17 cellular contexts compared by ENCODE assay signal in genomic region chr1:224399887-224400286, GRCh38. TPM values are rescaled to one million over a fixed set of nuclear protein-coding genes. Genes with fewer than 3 reads are reported as not detected.
DNase-seq lines count a peak whose midpoint lies in the region; ATAC-seq, FAIRE-seq and TF ChIP-seq lines count a peak whose summit lies in the region.
"Had no signal": no experiment of that assay in that cellular context is flagged by ENCODE, and none has a peak within 500 bp of the region (broad histone marks: within the 10 kb centered on the region; RNA-seq: fewer than 3 reads in every experiment).

No MANE protein-coding gene starts in this region.

- no peaks in the 10 kb centered on the region for H3K9me3 ChIP-seq in HEK293 (ENCODE audit: control insufficient read depth, insufficient read depth, low read depth, low read length)
- no peaks in the 10 kb centered on the region for H3K9me3 ChIP-seq in PC-3 (ENCODE audit: low read length)
- H3K9me3 ChIP-seq in stomach, result no peaks in the 10 kb centered on the region
- H3K9me3 ChIP-seq: A549, BE2C had no signal

- POLR2A ChIA-PET in HEK293 (lab: Yijun Ruan, JAX) (no interaction called here), HEK293T (lab: Yijun Ruan, JAX) (no interaction called here), PC-3 (lab: Charles Lee; ENCODE audit: unreplicated experiment) (no interaction called here)

- intact Hi-C loops in PC-3 (cut with micrococcal nuclease), result loop anchor here (10.0 kb wide), 1 partner anchor 55 kb away; no protein-coding TSS in a partner anchor
- intact Hi-C loops in stomach (cut with DNase I; ENCODE audit: low total_unique reads), result no loop called here

- H3K27me3 ChIP-seq in PC-3 (ENCODE audit: low read length) (no peaks in the 10 kb centered on the region), stomach (no peaks in the 10 kb centered on the region)
- H3K27me3 ChIP-seq: BE2C had no signal

- H3K79me2 ChIP-seq in PC-3 (ENCODE audit: low read length), result no peaks in the 10 kb centered on the region

- no peaks in the 10 kb centered on the region for H4K20me1 ChIP-seq in PC-3 (ENCODE audit: low read length)

- H3K4me1 ChIP-seq in HEK293 (ENCODE audit: control insufficient read depth, insufficient read depth, low read length) (no peaks in the 10 kb centered on the region; the same call in 1 of the 2 replicates), PC-3 (ENCODE audit: insufficient read depth, low read length) (no peaks in the 10 kb centered on the region), stomach (peaks cover 0 to 5% (median 0%) of the 10 kb centered on the region in 4 donors)
- H3K4me1 ChIP-seq: A549 had no signal

- no peak for TF ChIP-seq CTCF in HEK293 (tag by site-specific recombination; IDR thresholded peaks at IDR 0.05)
- no peak for TF ChIP-seq CTCF in PC-3 (conservative IDR thresholded peaks at IDR 0.05; ENCODE audit: low read depth, low read length)
- no peak for TF ChIP-seq CTCF in stomach (IDR thresholded peaks at IDR 0.05)

- H3F3A ChIP-seq in PC-3 (ENCODE audit: low read length, unreplicated experiment), result no peaks in the 10 kb centered on the region

- whole genome bisulfite sequencing in stomach, 5 donors, result 46 to 72% (median 68%) methylated on average over 1 of the region's 1 CpG

- H3K4me3 ChIP-seq in HEK293 (ENCODE audit: low read depth, low read length), result no peak overlapping the region
- H3K4me3 ChIP-seq in PC-3 (ENCODE audit: low read length), result no peak overlapping the region
- no peak overlapping the region for H3K4me3 ChIP-seq in stomach
- H3K4me3 ChIP-seq: A549, GM23338 had no signal

- CTCF ChIA-PET in HEK293 (lab: Yijun Ruan, JAX) (interaction anchor here (0.9 to 1.2 kb wide), 2 partner anchors 498 to 1588 kb away, joined by 3 to 5 read pairs; no protein-coding TSS in a partner anchor), HEK293T (lab: Yijun Ruan, JAX) (interaction anchor here (0.7 kb wide), 1 partner anchor 214 kb away, joined by 4 read pairs; no protein-coding TSS in a partner anchor), PC-3 (lab: Charles Lee) (interaction anchor here (1.0 kb wide), 1 partner anchor 57 kb away, joined by 3 read pairs; no protein-coding TSS in a partner anchor)

- FAIRE-seq in colon (lab: Jason Lieb, UNC), result peak; percentile 14
- FAIRE-seq in GM12891 (lab: Jason Lieb, UNC), result no peak
- FAIRE-seq: GM12892 had no signal

- ATAC-seq in PC-3 (peak; percentile 84), HG03097 (IDR thresholded peaks at IDR 0.05; ENCODE audit: low FRiP score, unreplicated experiment) (no peak)
- ATAC-seq: A549, GM23338 had no signal

- no TSS peak for BruUV-seq in PC-3 (replicated peaks; lab: Mats Ljungman, UMichigan)

- H3K27ac ChIP-seq in HEK293 (ENCODE audit: extremely low read depth, low read depth, low read length) (no peak overlapping the region), PC-3 (ENCODE audit: low read length) (no peak overlapping the region), stomach (no peak overlapping the region)
- H3K27ac ChIP-seq: A549 had no signal

- peaks cover 94 to 99% of the 10 kb centered on the region in 2 experiments for H3K36me3 ChIP-seq in HEK293 (ENCODE audit: control insufficient read depth in 2 of 2, insufficient read depth in 1 of 2, low read length in 2 of 2)
- H3K36me3 ChIP-seq in PC-3 (ENCODE audit: low read depth, low read length), result peaks cover 70% of the 10 kb centered on the region
- peaks cover 34 to 100% (median 99%) of the 10 kb centered on the region in 4 donors for H3K36me3 ChIP-seq in stomach

- no peaks in the 10 kb centered on the region for H3K9me2 ChIP-seq in PC-3 (replicated peaks; ENCODE audit: low read length)

- H3K4me2 ChIP-seq in PC-3 (ENCODE audit: low read length), result no peak overlapping the region
- H3K4me2 ChIP-seq: A549, GM23338 had no signal

- DNase-seq in HEK293T (ENCODE audit: extremely low spot score), result no peak
- no peak for DNase-seq in PC-3
- no peak for DNase-seq in stomach
- no peak for DNase-seq in NCI-H774 (lab: John Stamatoyannopoulos, UW)
- DNase-seq in GM12891 (ENCODE audit: insufficient read length, low spot score), result no peak
- DNase-seq: BE2C; CD4-positive, alpha-beta memory T cell; DMS153; DMS79 treated with DMSO at 0.1 percent for 48 hours; EL; H7 had no signal

- TF ChIP-seq EP300 in stomach (IDR thresholded peaks at IDR 0.05), result no peak

- H2AFZ ChIP-seq in PC-3 (ENCODE audit: low read length), result no peak overlapping the region
- H2AFZ ChIP-seq: GM23338 had no signal

- no peak overlapping the region for H3K9ac ChIP-seq in PC-3 (ENCODE audit: low read length)

- TF ChIP-seq POLR2A in stomach (IDR thresholded peaks at IDR 0.05), result no peak
- no peak for TF ChIP-seq POLR2A in GM12891 (IDR thresholded peaks at IDR 0.05; ENCODE audit: low read depth, low read length)

TF ChIP-seq in HEK293, 187 proteins besides CTCF, POLR2A, EP300 and RAD21 (continues in another document):
- TF ChIP-seq WT1 (tag by site-specific recombination; IDR thresholded peaks at IDR 0.05), result 0 out of 2 replicates have a peak, but pooled peaks have one; percentile 36
- TF ChIP-seq RBAK (tag by site-specific recombination; IDR thresholded peaks at IDR 0.05), result no peak
- 0 out of 2 replicates have a peak, but pooled peaks have one; percentile 13 for TF ChIP-seq SP7 (tag by site-specific recombination; IDR thresholded peaks at IDR 0.05)
- peak; percentile 63 for TF ChIP-seq PRDM6 (tag by site-specific recombination; IDR thresholded peaks at IDR 0.05)
- TF ChIP-seq PRDM1 (tag by site-specific recombination; IDR thresholded peaks at IDR 0.05), result peak; percentile 36; the same call in 1 of the 2 replicates

TF ChIP-seq in HEK293T, 16 proteins besides CTCF, POLR2A, EP300 and RAD21:
- TF ChIP-seq PKNOX1 (IDR thresholded peaks at IDR 0.05) (peak; percentile 75), FOXM1 (IDR thresholded peaks at IDR 0.05; ENCODE audit: borderline replicate concordance) (no peak)
TF ChIP-seq in HEK293T: peak in this region for 1.

TF ChIP-seq in GM12891, 5 proteins besides CTCF, POLR2A, EP300 and RAD21:
- TF ChIP-seq POLR2AphosphoS5 (IDR thresholded peaks at IDR 0.05; ENCODE audit: low read depth, low read length), result no peak
- no peak for TF ChIP-seq PAX5 (IDR thresholded peaks at IDR 0.05; ENCODE audit: insufficient read depth, low read length, severe bottlenecking)
- no peak for TF ChIP-seq SPI1 (IDR thresholded peaks at IDR 0.05; ENCODE audit: low read depth, low read length)
- TF ChIP-seq TAF1 (IDR thresholded peaks at IDR 0.05; ENCODE audit: low read depth, low read length), result no peak
- TF ChIP-seq POU2F2 (IDR thresholded peaks at IDR 0.05; ENCODE audit: low read depth, low read length), result no peak

RNA-seq across cellular contexts. Expression of gene WDR26, which starts 34.7 kb away (rescaled TPM):
- 40.7 and 45.2 TPM in 2 replicates for total RNA-seq in PC-3 (2014; rRNA removed)
- total RNA-seq in stomach, result 100 to 1,000 TPM in 2 of 5 donors, 10 to 100 TPM in 3; 20.4 to 154 (median 92.4) TPM
- polyA plus RNA-seq in stomach, result 10 to 100 TPM; 17.0 to 26.3 (median 24.6) TPM
- 37.7 TPM for polyA plus RNA-seq in GM12891 (2012; ENCODE audit: low read depth, missing spikeins)

RNA-seq across cellular contexts. Expression of gene CNIH4, which starts 43.2 kb away (rescaled TPM):
- total RNA-seq in PC-3 (2014; rRNA removed) (49.2 and 89.9 TPM in 2 replicates), stomach (10 to 100 TPM in 4 of 5 donors, 1 to 10 TPM in 1; 3.1 to 45.3 (median 39.3) TPM)
- polyA plus RNA-seq in stomach, result 10 to 100 TPM; 19.6 to 53.1 (median 37.8) TPM
- 28.2 TPM for polyA plus RNA-seq in GM12891 (2012; ENCODE audit: low read depth, missing spikeins)
